In the genomic region with DNA sequence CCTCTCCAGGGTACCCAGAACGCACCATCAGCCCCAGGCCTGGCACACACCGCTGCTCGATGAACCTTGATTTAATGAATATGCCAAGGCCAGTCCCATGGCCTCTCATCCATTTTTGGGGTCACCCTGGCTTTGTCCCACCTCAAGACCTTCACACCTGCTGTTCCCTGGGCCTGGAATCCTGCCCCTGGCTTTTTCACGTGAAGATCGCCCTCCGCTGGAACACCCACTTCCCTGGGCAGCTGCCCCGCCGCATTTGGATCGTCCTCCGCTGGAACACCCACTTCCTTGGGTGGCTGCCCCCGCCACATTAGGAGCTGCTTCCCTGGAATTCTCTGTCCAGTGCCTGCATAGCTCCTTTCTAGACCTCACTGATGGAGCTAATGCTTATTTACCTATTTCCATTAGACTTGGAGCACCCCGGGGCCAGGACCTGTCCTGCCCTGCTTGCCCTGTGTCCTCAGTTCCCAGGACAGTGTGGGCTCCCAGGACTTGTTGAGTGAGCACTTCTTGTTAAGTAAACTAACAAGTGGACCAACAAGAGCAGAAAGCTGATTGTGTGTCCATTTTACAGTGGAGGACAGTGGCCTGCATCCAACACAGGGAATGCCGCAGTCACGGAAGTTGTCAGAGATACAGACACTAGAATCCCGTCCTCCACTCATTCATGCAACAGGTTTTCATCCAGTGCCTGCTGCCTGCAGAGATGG, we compare ENCODE assay signal across 25 cellular contexts. TPM values are rescaled to one million over a fixed set of nuclear protein-coding genes. Genes with fewer than 3 reads are reported as not detected.
DNase-seq lines count a peak whose midpoint lies in the region; ATAC-seq and TF ChIP-seq lines count a peak whose summit lies in the region.
"Had no signal": no experiment of that assay in that cellular context is flagged by ENCODE, and none has a peak within 500 bp of the region (broad histone marks: within the 10 kb centered on the region; RNA-seq: fewer than 3 reads in every experiment).

No MANE protein-coding gene starts in this region.

- H3K27me3 Mint-ChIP-seq in activated naive CD4-positive, alpha-beta T cell treated with anti-CD3 and anti-CD28 coated beads, Interleukin-2, amount 10 ng/mL, durations not matched to agents 7 days and 5 days, result peaks cover 4% of the 10 kb centered on the region
- H3K27me3 Mint-ChIP-seq in chondrocyte (ENCODE audit: low read depth), result no peaks in the 10 kb centered on the region
- H3K27me3 Mint-ChIP-seq in type B pancreatic cell, result no peaks in the 10 kb centered on the region
- H3K27me3 Mint-ChIP-seq: activated CD4-positive, alpha-beta T cell treated with anti-CD3 and anti-CD28 coated beads for 36 hours had no signal

- peak overlapping the region; percentile 19 for H3K27ac Mint-ChIP-seq in activated naive CD4-positive, alpha-beta T cell treated with anti-CD3 and anti-CD28 coated beads, Interleukin-2, amount 10 ng/mL, durations not matched to agents 7 days and 5 days
- H3K27ac Mint-ChIP-seq in chondrocyte (ENCODE audit: unreplicated experiment) (peak overlapping the region; percentile 57), type B pancreatic cell (peak overlapping the region; percentile 39)
- H3K27ac Mint-ChIP-seq: activated CD4-positive, alpha-beta T cell treated with anti-CD3 and anti-CD28 coated beads for 36 hours; memory B cell had no signal

- ATAC-seq in GM21786 (IDR thresholded peaks at IDR 0.05; ENCODE audit: unreplicated experiment), result no peak
- ATAC-seq: activated CD4-positive, alpha-beta T cell treated with anti-CD3 and anti-CD28 coated beads for 36 hours; foreskin keratinocyte; heart right ventricle; PC-3; SK-N-SH treated with all-trans-retinoic acid at 6 μM for 48 hours had no signal

- H3K36me3 Mint-ChIP-seq in activated naive CD4-positive, alpha-beta T cell treated with anti-CD3 and anti-CD28 coated beads, Interleukin-2, amount 10 ng/mL, durations not matched to agents 7 days and 5 days, result no peaks in the 10 kb centered on the region
- H3K36me3 Mint-ChIP-seq in chondrocyte (ENCODE audit: low read depth) (no peaks in the 10 kb centered on the region), type B pancreatic cell (no peaks in the 10 kb centered on the region)
- H3K36me3 Mint-ChIP-seq: memory B cell had no signal

- peaks cover 10% of the 10 kb centered on the region for H3K4me1 Mint-ChIP-seq in activated naive CD4-positive, alpha-beta T cell treated with anti-CD3 and anti-CD28 coated beads, Interleukin-2, amount 10 ng/mL, durations not matched to agents 7 days and 5 days
- peaks cover 36% of the 10 kb centered on the region for H3K4me1 Mint-ChIP-seq in chondrocyte (ENCODE audit: low read depth)
- peaks cover 16% of the 10 kb centered on the region for H3K4me1 Mint-ChIP-seq in type B pancreatic cell (ENCODE audit: unreplicated experiment)
- H3K4me1 Mint-ChIP-seq: memory B cell had no signal

- H3K4me3 Mint-ChIP-seq in activated naive CD4-positive, alpha-beta T cell treated with anti-CD3 and anti-CD28 coated beads, Interleukin-2, amount 10 ng/mL, durations not matched to agents 7 days and 5 days, result no peak overlapping the region
- no peak overlapping the region for H3K4me3 Mint-ChIP-seq in chondrocyte (ENCODE audit: unreplicated experiment)
- H3K4me3 Mint-ChIP-seq in type B pancreatic cell, result no peak overlapping the region
- H3K4me3 Mint-ChIP-seq: activated CD4-positive, alpha-beta T cell treated with anti-CD3 and anti-CD28 coated beads for 36 hours; memory B cell had no signal

- CTCF ChIA-PET in activated naive CD4-positive, alpha-beta T cell treated with anti-CD3 and anti-CD28 coated beads, Interleukin-2, amount 10 ng/mL, durations not matched to agents 7 days and 5 days (lab: Charles Lee), result interaction anchor here (0.5 to 1.5 kb wide), 4 partner anchors 21 to 146 kb away, joined by 3 to 6 read pairs (median 3); no protein-coding TSS in a partner anchor

- DNase-seq in activated naive CD4-positive, alpha-beta T cell treated with anti-CD3 and anti-CD28 coated beads, Interleukin-2, amount 10 ng/mL, durations not matched to agents 7 days and 5 days, result no peak
- DNase-seq in activated naive CD4-positive, alpha-beta T cell (lab: John Stamatoyannopoulos, UW), result no peak
- DNase-seq in chondrocyte (ENCODE audit: low spot score) (no peak), mesenteric fat pad (ENCODE audit: low spot score) (peak; percentile 68), type B pancreatic cell (ENCODE audit: extremely low spot score, unreplicated experiment) (no peak), cortex of kidney (lab: John Stamatoyannopoulos, UW) (no peak)
- no peak for DNase-seq in NK-92 treated with Interleukin-12 subunit alpha and Interleukin-12 subunit beta, amount 100 ng/mL, for 24 hours (lab: John Stamatoyannopoulos, UW)
- DNase-seq: activated CD4-positive, alpha-beta T cell treated with anti-CD3 and anti-CD28 coated beads for 36 hours; activated naive CD4-positive, alpha-beta T cell treated with anti-CD3 and anti-CD28 coated beads, Interleukin-2, amount 50 U/mL, for 16 hours; activated T-cell treated with anti-CD3 and anti-CD28 coated beads, Interleukin-2, amount 50 U/mL, for 48 hours; amniotic stem cell; foreskin keratinocyte; heart right ventricle; Kasumi-1; MV-4-11; NCI-H446 treated with DMSO at 0.1 percent for 48 hours; nucleus accumbens; PC-3; stomach; T-helper 2 cell; trophoblast cell had no signal

- no peaks in the 10 kb centered on the region for H3K9me3 Mint-ChIP-seq in activated naive CD4-positive, alpha-beta T cell treated with anti-CD3 and anti-CD28 coated beads, Interleukin-2, amount 10 ng/mL, durations not matched to agents 7 days and 5 days
- H3K9me3 Mint-ChIP-seq in chondrocyte (ENCODE audit: low read depth) (no peaks in the 10 kb centered on the region), type B pancreatic cell (no peaks in the 10 kb centered on the region)
- H3K9me3 Mint-ChIP-seq: memory B cell had no signal

- no peak for TF ChIP-seq CTCF in chondrocyte (IDR thresholded peaks at IDR 0.05)
- no peak for TF ChIP-seq CTCF in type B pancreatic cell (conservative IDR thresholded peaks at IDR 0.05)

RNA-seq across cellular contexts. Expression of gene BLOC1S4, which starts 12.5 kb away (rescaled TPM):
- total RNA-seq in chondrocyte (15.5 to 16.7 TPM (median 16.2 TPM) in 3 replicates), mesenteric fat pad (14.2 TPM), type B pancreatic cell (ENCODE audit: low replicate concordance) (19.1 and 21.4 TPM in 2 replicates)

RNA-seq across cellular contexts. Expression of gene MRFAP1L1, which starts 18.8 kb away (rescaled TPM):
- 44.7 to 52.9 TPM (median 46.5 TPM) in 3 replicates for total RNA-seq in chondrocyte
- total RNA-seq in mesenteric fat pad, result 34.5 TPM
- 61.3 and 73.0 TPM in 2 replicates for total RNA-seq in type B pancreatic cell (ENCODE audit: low replicate concordance)

RNA-seq across cellular contexts. Expression of gene S100P, which starts 34.8 kb away (rescaled TPM):
- total RNA-seq in chondrocyte (0.95 to 1.1 TPM in 2 of 3 replicates, not detected in the other), mesenteric fat pad (16.1 TPM), type B pancreatic cell (ENCODE audit: low replicate concordance) (58.9 and 80.8 TPM in 2 replicates)
- total RNA-seq: foreskin keratinocyte, myocyte had no signal

RNA-seq across cellular contexts. Expression of gene KIAA0232, which starts 54.1 kb away (rescaled TPM):
- total RNA-seq in chondrocyte, result 24.7 to 27.4 TPM (median 26.2 TPM) in 3 replicates
- 33.4 TPM for total RNA-seq in mesenteric fat pad
- total RNA-seq in type B pancreatic cell (ENCODE audit: low replicate concordance), result 33.9 and 35.9 TPM in 2 replicates
